18 cellular contexts compared by ENCODE assay signal in the genomic region with DNA sequence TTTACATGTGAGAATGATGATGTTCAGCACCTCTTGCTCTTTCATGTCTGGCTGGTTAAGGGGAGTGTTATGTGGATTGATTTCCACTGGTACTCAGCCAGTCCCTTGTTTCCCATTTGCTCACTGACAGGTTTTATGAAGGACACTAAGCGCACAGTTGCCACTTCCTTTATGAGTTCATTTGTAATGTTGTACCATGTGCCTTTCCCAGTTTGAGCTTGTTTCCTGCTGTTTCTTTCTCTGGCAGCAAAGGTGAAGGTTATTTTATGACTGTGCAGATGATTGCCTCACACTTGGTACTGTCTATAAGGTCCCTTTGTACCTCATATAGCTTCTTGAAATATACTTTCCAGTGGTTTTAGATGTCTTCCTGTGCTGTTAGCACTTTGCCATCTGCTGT.
DNase-seq lines count a peak whose midpoint lies in the region; ATAC-seq and TF ChIP-seq lines count a peak whose summit lies in the region.
"Had no signal": no experiment of that assay in that cellular context is flagged by ENCODE, and none has a peak within 500 bp of the region (broad histone marks: within the 10 kb centered on the region; RNA-seq: fewer than 3 reads in every experiment).

No MANE protein-coding gene starts in this region.

- H3K36me3 ChIP-seq in hepatocyte (replicated peaks; ENCODE audit: insufficient read depth, low read depth), result no peaks in the 10 kb centered on the region
- H3K36me3 ChIP-seq: adrenal gland, sigmoid colon, WERI-Rb-1 had no signal

- no peak overlapping the region for H3K4me3 ChIP-seq in hepatocyte
- H3K4me3 ChIP-seq: adrenal gland, sigmoid colon had no signal

- peak; percentile 27 for ATAC-seq in GM18502 (IDR thresholded peaks at IDR 0.05; ENCODE audit: poor library complexity, unreplicated experiment)
- ATAC-seq in omental fat pad (ENCODE audit: low FRiP score), result no peak

- TF ChIP-seq CTCF in hepatocyte (IDR thresholded peaks at IDR 0.05; ENCODE audit: poor library complexity), result no peak
- no peak for TF ChIP-seq CTCF in omental fat pad (IDR thresholded peaks at IDR 0.05)

- H3K27me3 ChIP-seq in hepatocyte, result no peaks in the 10 kb centered on the region
- H3K27me3 ChIP-seq: adrenal gland, sigmoid colon had no signal

- H3K9me3 Mint-ChIP-seq in T-helper 2 cell treated with Interferon-gamma antibody and Interleukin-4, amounts not matched to agents 5 μg/mL and 100 μg/mL, for 36 hours, result no peaks in the 10 kb centered on the region
- H3K9me3 Mint-ChIP-seq: activated CD4-positive, alpha-beta memory T cell treated with anti-CD3 and anti-CD28 coated beads, Interleukin-2, amount 10 ng/mL, durations not matched to agents 7 days and 5 days; endodermal cell had no signal

- no peaks in the 10 kb centered on the region for H3K9me3 ChIP-seq in hepatocyte (ENCODE audit: low read depth)
- H3K9me3 ChIP-seq: adrenal gland, sigmoid colon had no signal

- H3K4me1 Mint-ChIP-seq in T-helper 2 cell treated with Interferon-gamma antibody and Interleukin-4, amounts not matched to agents 5 μg/mL and 100 μg/mL, for 36 hours (ENCODE audit: low read depth), result peaks cover 11% of the 10 kb centered on the region
- H3K4me1 Mint-ChIP-seq: endodermal cell had no signal

- H3K4me1 ChIP-seq in hepatocyte (ENCODE audit: insufficient read depth), result no peaks in the 10 kb centered on the region
- H3K4me1 ChIP-seq: adrenal gland, sigmoid colon had no signal

- DNase-seq in DMS53 (lab: John Stamatoyannopoulos, UW) (peak; percentile 43), hepatocyte (ENCODE audit: low spot score) (peak; percentile 4), DMS 273 treated with DMSO at 0.1 percent for 48 hours (lab: John Stamatoyannopoulos, UW) (no peak), omental fat pad (ENCODE audit: low spot score) (no peak), glomerular visceral epithelial cell (ENCODE audit: extremely low spot score) (no peak)
- DNase-seq in T-helper 2 cell treated with Interferon-gamma antibody and Interleukin-4, amounts not matched to agents 5 μg/mL and 100 μg/mL, for 36 hours (ENCODE audit: low spot score), result peak; percentile 6
- DNase-seq: activated CD4-positive, alpha-beta memory T cell treated with anti-CD3 and anti-CD28 coated beads, Interleukin-2, amount 10 ng/mL, durations not matched to agents 7 days and 5 days; adrenal gland; cerebellar nuclear complex; endodermal cell; NCI-H1105; NCI-H2227 treated with DMSO at 0.1 percent for 48 hours; nucleus accumbens; sigmoid colon; stimulated activated CD4-positive, alpha-beta T cell treated with anti-CD3 and anti-CD28 coated beads, Interleukin-2, amount 100 ng/mL, for 24 hours; SW 1271; WERI-Rb-1 had no signal

- H3K36me3 Mint-ChIP-seq in T-helper 2 cell treated with Interferon-gamma antibody and Interleukin-4, amounts not matched to agents 5 μg/mL and 100 μg/mL, for 36 hours (ENCODE audit: low read depth), result no peaks in the 10 kb centered on the region

- no peaks in the 10 kb centered on the region for H3K9me2 ChIP-seq in hepatocyte (replicated peaks; ENCODE audit: insufficient read depth)

- WGBS in hepatocyte (ENCODE audit: low lambda C conversion rate, missing lambda C conversion rate), result 74% methylated on average over 1 of the region's 1 CpG

- H3K79me2 ChIP-seq in hepatocyte, result no peaks in the 10 kb centered on the region

- H3K27me3 Mint-ChIP-seq in T-helper 2 cell treated with Interferon-gamma antibody and Interleukin-4, amounts not matched to agents 5 μg/mL and 100 μg/mL, for 36 hours (ENCODE audit: low read depth), result no peaks in the 10 kb centered on the region
- H3K27me3 Mint-ChIP-seq: activated CD4-positive, alpha-beta memory T cell treated with anti-CD3 and anti-CD28 coated beads, Interleukin-2, amount 10 ng/mL, durations not matched to agents 7 days and 5 days had no signal

- H3K27ac Mint-ChIP-seq in T-helper 2 cell treated with Interferon-gamma antibody and Interleukin-4, amounts not matched to agents 5 μg/mL and 100 μg/mL, for 36 hours, result no peak overlapping the region
- H3K27ac Mint-ChIP-seq: activated CD4-positive, alpha-beta memory T cell treated with anti-CD3 and anti-CD28 coated beads, Interleukin-2, amount 10 ng/mL, durations not matched to agents 7 days and 5 days; endodermal cell had no signal

- H3K4me3 Mint-ChIP-seq in T-helper 2 cell treated with Interferon-gamma antibody and Interleukin-4, amounts not matched to agents 5 μg/mL and 100 μg/mL, for 36 hours, result no peak overlapping the region
- H3K4me3 Mint-ChIP-seq: activated CD4-positive, alpha-beta memory T cell treated with anti-CD3 and anti-CD28 coated beads, Interleukin-2, amount 10 ng/mL, durations not matched to agents 7 days and 5 days; endodermal cell had no signal

- H2AFZ ChIP-seq in hepatocyte, result no peak overlapping the region

- no peak overlapping the region for H3K4me2 ChIP-seq in hepatocyte

- no peaks in the 10 kb centered on the region for H4K20me1 ChIP-seq in hepatocyte (ENCODE audit: insufficient read depth, poor library complexity, severe bottlenecking)

- H3K27ac ChIP-seq in hepatocyte, result no peak overlapping the region
- H3K27ac ChIP-seq: adrenal gland, sigmoid colon, WERI-Rb-1 had no signal

Comparison
In these comparisons a context has a peak if more than half of its experiments do, and no peak if none do; other contexts are left out.
1. DNase-seq: peak in DMS53 (single experiment), T-helper 2 cell treated with Interferon-gamma antibody and Interleukin-4, amounts not matched to agents 5 μg/mL and 100 μg/mL, for 36 hours (single experiment) and hepatocyte (single experiment); none in DMS 273 treated with DMSO at 0.1 percent for 48 hours (single experiment), omental fat pad (single experiment) and glomerular visceral epithelial cell (single experiment).